In genomic region chr6:69795469-69796080, GRCh38 we compare ENCODE assay signal across 1 cellular context.
TF ChIP-seq lines count a peak whose summit lies in the region.

No MANE protein-coding gene starts in this region.

TF ChIP-seq in GM23338, 12 proteins besides CTCF, POLR2A, EP300 and RAD21 (continued from another document):
- no peak for TF ChIP-seq ZNF462 (CRISPR knock-in tag; IDR thresholded peaks at IDR 0.05)
TF ChIP-seq in GM23338: peak in this region for 0.
